In the genomic region with DNA sequence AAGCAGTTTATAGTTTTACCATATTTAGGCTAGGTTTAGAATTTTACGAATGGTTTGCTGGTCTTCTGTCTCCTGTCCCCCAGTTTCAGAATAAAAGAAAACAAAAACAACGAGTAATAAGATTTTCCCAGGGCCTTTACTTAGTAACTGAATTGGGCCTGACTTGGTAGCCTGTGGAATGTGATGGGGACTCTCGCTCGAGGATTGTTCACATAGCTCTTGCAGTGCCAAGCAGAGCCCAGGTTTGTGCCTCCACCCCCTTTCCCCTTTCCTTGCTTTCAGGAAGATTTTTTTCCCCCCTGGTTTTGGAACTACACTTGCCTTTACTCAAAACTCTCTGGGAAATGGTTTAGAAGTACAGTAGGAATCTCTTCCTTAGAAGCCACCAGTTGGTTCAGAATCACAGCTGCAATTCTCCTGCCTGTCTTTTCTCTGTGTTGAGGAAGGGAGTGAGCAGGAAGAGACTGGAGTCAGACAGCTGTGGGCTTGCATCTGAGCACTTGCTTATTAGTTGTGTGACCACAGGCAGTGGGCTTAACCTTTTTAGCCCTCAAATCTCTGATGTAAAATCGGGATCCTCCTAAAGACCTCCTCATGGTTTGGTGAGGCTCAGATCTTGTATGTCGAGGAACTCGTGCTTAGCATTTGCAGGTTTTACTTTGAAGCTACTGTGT, we compare ENCODE assay signal across 1 cellular context.
TF ChIP-seq lines count a peak whose summit lies in the region.

No MANE protein-coding gene starts in this region.

TF ChIP-seq in H1, 55 proteins besides CTCF, POLR2A, EP300 and RAD21:
- TF ChIP-seq BACH1 (IDR thresholded peaks at IDR 0.05; ENCODE audit: low read length) (no peak), TAF7 (optimal IDR thresholded peaks at IDR 0.05; ENCODE audit: borderline replicate concordance, low read depth, low read length) (no peak), RXRA (IDR thresholded peaks at IDR 0.05; ENCODE audit: insufficient read depth, low read depth, low read length) (no peak), SP2 (IDR thresholded peaks at IDR 0.05; ENCODE audit: low read length) (no peak), KDM5A (IDR thresholded peaks at IDR 0.05; ENCODE audit: low read length) (no peak), SIRT6 (IDR thresholded peaks at IDR 0.05; ENCODE audit: low read length) (no peak), CHD1 (IDR thresholded peaks at IDR 0.05; ENCODE audit: low read depth, low read length) (no peak), MAFK (IDR thresholded peaks at IDR 0.05; ENCODE audit: low read depth, low read length) (no peak), CBX5 (IDR thresholded peaks at IDR 0.05; ENCODE audit: low read depth, low read length) (no peak)
- TF ChIP-seq, protein P1, sequence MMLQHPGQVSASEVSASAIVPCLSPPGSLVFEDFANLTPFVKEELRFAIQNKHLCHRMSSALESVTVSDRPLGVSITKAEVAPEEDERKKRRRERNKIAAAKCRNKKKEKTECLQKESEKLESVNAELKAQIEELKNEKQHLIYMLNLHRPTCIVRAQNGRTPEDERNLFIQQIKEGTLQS (IDR thresholded peaks at IDR 0.05; ENCODE audit: insufficient read depth, low read depth, low read length) = no peak
